9 cellular contexts compared by ENCODE assay signal in genomic region chr11:76626921-76627391, GRCh38. TPM values are rescaled to one million over a fixed set of nuclear protein-coding genes. Genes with fewer than 3 reads are reported as not detected.
DNase-seq lines count a peak whose midpoint lies in the region; ATAC-seq and TF ChIP-seq lines count a peak whose summit lies in the region.
"Had no signal": no experiment of that assay in that cellular context is flagged by ENCODE, and none has a peak within 500 bp of the region (broad histone marks: within the 10 kb centered on the region; RNA-seq: fewer than 3 reads in every experiment).

No MANE protein-coding gene starts in this region.

- H3K27me3 ChIP-seq in HAP-1 (ENCODE audit: low read depth) (no peaks in the 10 kb centered on the region), hepatocyte (no peaks in the 10 kb centered on the region)
- H3K27me3 ChIP-seq: adrenal gland had no signal

- peaks cover 6% of the 10 kb centered on the region for H3K36me3 Mint-ChIP-seq in activated naive CD4-positive, alpha-beta T cell treated with anti-CD3 and anti-CD28 coated beads for 36 hours (ENCODE audit: low read depth)
- H3K36me3 Mint-ChIP-seq in endothelial cell (ENCODE audit: low read depth, unreplicated experiment), result peaks cover 5% of the 10 kb centered on the region

- H2AFZ ChIP-seq in hepatocyte, result no peak overlapping the region

- DNase-seq in activated naive CD4-positive, alpha-beta T cell treated with anti-CD3 and anti-CD28 coated beads for 36 hours, result peak; percentile 58
- DNase-seq in activated naive CD4-positive, alpha-beta T cell (lab: John Stamatoyannopoulos, UW), result no peak
- DNase-seq in RPMI7951 (ENCODE audit: low read depth) (peak; percentile 96), endothelial cell (ENCODE audit: low spot score) (peak; percentile 1), HAP-1 (ENCODE audit: low spot score in 2 of 2) (no peak), hepatocyte (ENCODE audit: low spot score) (no peak)
- no peak for DNase-seq in effector CD8-positive, alpha-beta T cell (lab: John Stamatoyannopoulos, UW)

- no peaks in the 10 kb centered on the region for H3K9me3 ChIP-seq in HAP-1
- no peaks in the 10 kb centered on the region for H3K9me3 ChIP-seq in hepatocyte (ENCODE audit: low read depth)
- H3K9me3 ChIP-seq: adrenal gland had no signal

- H3K27me3 Mint-ChIP-seq in activated naive CD4-positive, alpha-beta T cell treated with anti-CD3 and anti-CD28 coated beads for 36 hours (ENCODE audit: low read depth), result no peaks in the 10 kb centered on the region
- peaks cover 11% of the 10 kb centered on the region for H3K27me3 Mint-ChIP-seq in endothelial cell (ENCODE audit: unreplicated experiment)

- H3K4me3 Mint-ChIP-seq in activated naive CD4-positive, alpha-beta T cell treated with anti-CD3 and anti-CD28 coated beads for 36 hours, result no peak overlapping the region
- H3K4me3 Mint-ChIP-seq in endothelial cell (ENCODE audit: unreplicated experiment), result no peak overlapping the region

- CTCF ChIA-PET in activated naive CD4-positive, alpha-beta T cell treated with anti-CD3 and anti-CD28 coated beads for 36 hours (lab: Charles Lee), result no interaction called here

- no peak overlapping the region for H3K27ac ChIP-seq in hepatocyte
- H3K27ac ChIP-seq: adrenal gland had no signal

- no peaks in the 10 kb centered on the region for H3K79me2 ChIP-seq in hepatocyte

- intact Hi-C loops in activated naive CD4-positive, alpha-beta T cell treated with anti-CD3 and anti-CD28 coated beads for 36 hours (cut with micrococcal nuclease), result no loop called here

- no peaks in the 10 kb centered on the region for H3K36me3 ChIP-seq in HAP-1 (replicated peaks)
- no peaks in the 10 kb centered on the region for H3K36me3 ChIP-seq in hepatocyte (replicated peaks; ENCODE audit: insufficient read depth, low read depth)
- H3K36me3 ChIP-seq: adrenal gland had no signal

- no peak overlapping the region for H3K4me2 ChIP-seq in hepatocyte

- H3K27ac Mint-ChIP-seq in activated naive CD4-positive, alpha-beta T cell treated with anti-CD3 and anti-CD28 coated beads for 36 hours, result peak overlapping the region; percentile 67
- peak overlapping the region; percentile 30 for H3K27ac Mint-ChIP-seq in endothelial cell (ENCODE audit: unreplicated experiment)

- no peak overlapping the region for H3K4me3 ChIP-seq in HAP-1
- no peak overlapping the region for H3K4me3 ChIP-seq in hepatocyte
- H3K4me3 ChIP-seq: adrenal gland had no signal

- in situ Hi-C loops in HAP-1 (cut with MboI; ENCODE audit: low sequenced_read_pairs), result no loop called here

- no peaks in the 10 kb centered on the region for H3K4me1 ChIP-seq in HAP-1
- peaks cover 26% of the 10 kb centered on the region for H3K4me1 ChIP-seq in hepatocyte (ENCODE audit: insufficient read depth)

- peaks cover 33% of the 10 kb centered on the region for H3K4me1 Mint-ChIP-seq in activated naive CD4-positive, alpha-beta T cell treated with anti-CD3 and anti-CD28 coated beads for 36 hours (ENCODE audit: low read depth)
- H3K4me1 Mint-ChIP-seq in endothelial cell (ENCODE audit: unreplicated experiment), result peaks cover 26% of the 10 kb centered on the region

- peaks cover 12% of the 10 kb centered on the region for H3K9me3 Mint-ChIP-seq in activated naive CD4-positive, alpha-beta T cell treated with anti-CD3 and anti-CD28 coated beads for 36 hours
- H3K9me3 Mint-ChIP-seq in endothelial cell (ENCODE audit: unreplicated experiment), result peaks cover 5% of the 10 kb centered on the region

- ATAC-seq in HG02970 (IDR thresholded peaks at IDR 0.05; ENCODE audit: low FRiP score, unreplicated experiment), result peak; percentile 64

- no peaks in the 10 kb centered on the region for H3K9me2 ChIP-seq in hepatocyte (replicated peaks; ENCODE audit: insufficient read depth)

- 80% methylated on average over 6 of the region's 6 CpGs for WGBS in hepatocyte (ENCODE audit: low lambda C conversion rate, missing lambda C conversion rate)

- TF ChIP-seq CTCF in endothelial cell (IDR thresholded peaks at IDR 0.05; ENCODE audit: unreplicated experiment) (no peak), hepatocyte (IDR thresholded peaks at IDR 0.05; ENCODE audit: poor library complexity) (no peak)

- H4K20me1 ChIP-seq in hepatocyte (ENCODE audit: insufficient read depth, poor library complexity, severe bottlenecking), result no peaks in the 10 kb centered on the region

RNA-seq across cellular contexts. Expression of gene LRRC32, which starts 43.6 kb away (rescaled TPM):
- total RNA-seq in activated naive CD4-positive, alpha-beta T cell treated with anti-CD3 and anti-CD28 coated beads for 36 hours, result 1 to 10 TPM; 2.5 to 3.0 TPM
- total RNA-seq in RPMI7951 (2014; rRNA removed; shearing (Covaris generic)), result 13.4 and 13.6 TPM in 2 replicates
- total RNA-seq in endothelial cell (ENCODE audit: unreplicated experiment) (22.0 TPM), hepatocyte (14.7 and 25.5 TPM in 2 replicates)
- polyA plus RNA-seq in hepatocyte, result 75.2 and 80.4 TPM in 2 replicates

Comparison
In these comparisons a context has a peak if more than half of its experiments do, and no peak if none do; other contexts are left out.
1. DNase-seq: peak in activated naive CD4-positive, alpha-beta T cell treated with anti-CD3 and anti-CD28 coated beads for 36 hours (single experiment), RPMI7951 (single experiment) and endothelial cell (single experiment); none in activated naive CD4-positive, alpha-beta T cell (0 of 4), effector CD8-positive, alpha-beta T cell (single experiment), HAP-1 (0 of 2) and hepatocyte (single experiment).